In the genomic region with DNA sequence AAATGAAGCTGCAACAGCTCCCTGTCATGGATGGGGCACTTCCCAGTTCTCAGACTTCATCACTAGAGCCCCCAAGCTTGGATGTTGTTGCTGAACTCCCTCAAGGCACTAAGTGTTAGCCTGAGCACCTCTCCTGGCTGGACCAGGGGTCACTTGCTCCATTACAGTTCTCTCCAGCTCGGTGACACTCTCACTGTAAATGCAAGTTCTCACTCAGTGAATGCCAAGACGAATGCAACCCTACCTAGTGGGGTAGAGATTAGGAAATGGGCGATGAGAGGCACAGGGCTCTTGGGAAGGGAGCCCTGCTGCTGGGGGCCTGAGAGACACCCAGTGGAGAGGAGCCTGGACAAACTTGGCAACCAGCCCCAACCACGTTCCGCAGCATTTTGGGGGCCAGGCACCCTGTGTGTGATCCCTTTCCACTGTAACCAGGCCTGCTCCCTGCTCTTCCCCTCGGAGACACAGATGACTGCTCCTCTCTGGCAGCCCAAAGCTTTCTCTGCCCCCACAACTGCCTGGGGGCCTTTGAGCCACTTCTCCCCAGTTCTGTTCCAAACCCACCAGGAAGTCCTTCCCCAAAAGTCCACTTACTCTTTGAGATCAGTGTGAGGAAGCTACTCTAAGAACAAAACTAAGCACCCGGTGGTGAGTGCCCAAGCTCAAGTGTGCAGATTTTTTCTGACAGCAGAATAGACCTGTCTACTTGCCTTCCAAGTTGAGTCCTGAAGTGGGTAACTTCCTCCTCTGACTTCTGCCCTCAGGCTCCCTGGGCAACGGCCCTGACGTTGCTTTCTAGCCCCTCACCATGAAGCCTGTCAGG, we compare ENCODE assay signal across 8 cellular contexts. TPM values are rescaled to one million over a fixed set of nuclear protein-coding genes. Genes with fewer than 3 reads are reported as not detected.
DNase-seq lines count a peak whose midpoint lies in the region; ATAC-seq and TF ChIP-seq lines count a peak whose summit lies in the region.
"Had no signal": no experiment of that assay in that cellular context is flagged by ENCODE, and none has a peak within 500 bp of the region (broad histone marks: within the 10 kb centered on the region; RNA-seq: fewer than 3 reads in every experiment).

No MANE protein-coding gene starts in this region.

- DNase-seq in RPMI7951 (ENCODE audit: low read depth) (peak; percentile 29), brain microvascular endothelial cell (no peak)
- DNase-seq: stimulated activated CD4-positive, alpha-beta T cell treated with anti-CD3 and anti-CD28 coated beads, Interleukin-4, amount 100 ng/mL, for 4 hours had no signal

- no peak for TF ChIP-seq CTCF in HEK293 (tag by site-specific recombination; IDR thresholded peaks at IDR 0.05)
- no peak for TF ChIP-seq CTCF in brain microvascular endothelial cell (IDR thresholded peaks at IDR 0.05; ENCODE audit: low read depth, low read length, missing control alignments)

- H3K27ac ChIP-seq in HEK293 (ENCODE audit: extremely low read depth, low read depth, low read length) (no peak overlapping the region), layer of hippocampus (ENCODE audit: low read depth, low read length) (peak overlapping the region; percentile 54), subcutaneous abdominal adipose tissue (ENCODE audit: low read depth, low read length) (peak overlapping the region; percentile 39), brain microvascular endothelial cell (no peak overlapping the region)

- in situ Hi-C loops in brain microvascular endothelial cell (cut with HindIII; ENCODE audit: low pct_ligation_motif_present, low sequenced_read_pairs), result no loop called here

- no peaks in the 10 kb centered on the region for H3K4me1 ChIP-seq in HEK293 (ENCODE audit: control insufficient read depth, insufficient read depth, low read length)
- H3K4me1 ChIP-seq in subcutaneous abdominal adipose tissue (ENCODE audit: control insufficient read depth in 5 of 5, insufficient read depth in 5 of 5, low read length in 5 of 5), result peaks cover 4 to 61% (median 55%) of the 10 kb centered on the region in 5 donors

- H3K27me3 ChIP-seq in layer of hippocampus (ENCODE audit: control insufficient read depth, insufficient read depth, low read length) (no peaks in the 10 kb centered on the region), subcutaneous abdominal adipose tissue (ENCODE audit: control insufficient read depth in 5 of 5, insufficient read depth in 4 of 5, low read length in 5 of 5) (no peaks in the 10 kb centered on the region), brain microvascular endothelial cell (replicated peaks) (no peaks in the 10 kb centered on the region)

- CTCF ChIA-PET in HEK293 (lab: Yijun Ruan, JAX), result interaction anchor here (0.8 to 5.4 kb wide), 6 partner anchors 19 to 163 kb away, joined by 3 to 35 read pairs (median 4); no protein-coding TSS in a partner anchor

- H3K36me3 ChIP-seq in HEK293 (ENCODE audit: control insufficient read depth in 2 of 2, insufficient read depth in 1 of 2, low read length in 2 of 2) (peaks cover 0 to 25% of the 10 kb centered on the region in 2 experiments; a peak in 1 of 3 replicates), subcutaneous abdominal adipose tissue (ENCODE audit: control insufficient read depth in 5 of 5, insufficient read depth in 5 of 5, low read length in 5 of 5) (peaks cover 4 to 24% (median 18%) of the 10 kb centered on the region in 5 donors), brain microvascular endothelial cell (replicated peaks) (peaks cover 37% of the 10 kb centered on the region)

- POLR2A ChIA-PET in HEK293 (lab: Yijun Ruan, JAX), result interaction anchor here (0.6 to 1.5 kb wide), 3 partner anchors 10 to 81 kb away, joined by 3 to 4 read pairs (median 4); a partner anchor contains a TSS

- H3K9me3 ChIP-seq in HEK293 (ENCODE audit: control insufficient read depth, insufficient read depth, low read depth, low read length) (no peaks in the 10 kb centered on the region), subcutaneous abdominal adipose tissue (ENCODE audit: control insufficient read depth in 5 of 5, low read length in 5 of 5) (no peaks in the 10 kb centered on the region)

- ATAC-seq in HG02588 (IDR thresholded peaks at IDR 0.05; ENCODE audit: unreplicated experiment), result no peak
- no peak for ATAC-seq in HG02885 (IDR thresholded peaks at IDR 0.05; ENCODE audit: poor library complexity, unreplicated experiment)

- no peak overlapping the region for H3K9ac ChIP-seq in subcutaneous abdominal adipose tissue (ENCODE audit: low read length in 5 of 5)

- H3K4me3 ChIP-seq in HEK293 (ENCODE audit: low read depth, low read length), result no peak overlapping the region
- H3K4me3 ChIP-seq in subcutaneous abdominal adipose tissue (ENCODE audit: low read depth in 1 of 5, low read length in 5 of 5), result no peak overlapping the region
- no peak overlapping the region for H3K4me3 ChIP-seq in brain microvascular endothelial cell (ENCODE audit: low read depth, low read length)

TF ChIP-seq in HEK293, 187 proteins besides CTCF, POLR2A, EP300 and RAD21:
- no peak for TF ChIP-seq ZNF426 (tag by site-specific recombination; IDR thresholded peaks at IDR 0.05)
- TF ChIP-seq ZIC2 (tag by site-specific recombination; IDR thresholded peaks at IDR 0.05), result 0 out of 2 replicates have a peak, but pooled peaks have one; percentile 3
- TF ChIP-seq, protein P1, sequence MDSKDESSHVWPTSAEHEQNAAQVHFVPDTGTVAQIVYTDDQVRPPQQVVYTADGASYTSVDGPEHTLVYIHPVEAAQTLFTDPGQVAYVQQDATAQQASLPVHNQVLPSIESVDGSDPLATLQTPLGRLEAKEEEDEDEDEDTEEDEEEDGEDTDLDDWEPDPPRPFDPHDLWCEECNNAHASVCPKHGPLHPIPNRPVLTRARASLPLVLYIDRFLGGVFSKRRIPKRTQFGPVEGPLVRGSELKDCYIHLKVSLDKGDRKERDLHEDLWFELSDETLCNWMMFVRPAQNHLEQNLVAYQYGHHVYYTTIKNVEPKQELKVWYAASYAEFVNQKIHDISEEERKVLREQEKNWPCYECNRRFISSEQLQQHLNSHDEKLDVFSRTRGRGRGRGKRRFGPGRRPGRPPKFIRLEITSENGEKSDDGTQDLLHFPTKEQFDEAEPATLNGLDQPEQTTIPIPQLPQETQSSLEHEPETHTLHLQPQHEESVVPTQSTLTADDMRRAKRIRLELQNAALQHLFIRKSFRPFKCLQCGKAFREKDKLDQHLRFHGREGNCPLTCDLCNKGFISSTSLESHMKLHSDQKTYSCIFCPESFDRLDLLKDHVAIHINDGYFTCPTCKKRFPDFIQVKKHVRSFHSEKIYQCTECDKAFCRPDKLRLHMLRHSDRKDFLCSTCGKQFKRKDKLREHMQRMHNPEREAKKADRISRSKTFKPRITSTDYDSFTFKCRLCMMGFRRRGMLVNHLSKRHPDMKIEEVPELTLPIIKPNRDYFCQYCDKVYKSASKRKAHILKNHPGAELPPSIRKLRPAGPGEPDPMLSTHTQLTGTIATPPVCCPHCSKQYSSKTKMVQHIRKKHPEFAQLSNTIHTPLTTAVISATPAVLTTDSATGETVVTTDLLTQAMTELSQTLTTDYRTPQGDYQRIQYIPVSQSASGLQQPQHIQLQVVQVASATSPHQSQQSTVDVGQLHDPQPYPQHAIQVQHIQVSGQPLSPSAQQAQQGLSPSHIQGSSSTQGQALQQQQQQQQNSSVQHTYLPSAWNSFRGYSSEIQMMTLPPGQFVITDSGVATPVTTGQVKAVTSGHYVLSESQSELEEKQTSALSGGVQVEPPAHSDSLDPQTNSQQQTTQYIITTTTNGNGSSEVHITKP (tag by site-specific recombination; IDR thresholded peaks at IDR 0.05), result peak; percentile 26
- 0 out of 2 replicates have a peak, but pooled peaks have one; percentile 9 for TF ChIP-seq GLIS2 (tag by site-specific recombination; IDR thresholded peaks at IDR 0.05)
- no peak for TF ChIP-seq BCL11B (tag by site-specific recombination; IDR thresholded peaks at IDR 0.05; ENCODE audit: low read depth)
- no peak for TF ChIP-seq RBAK (tag by site-specific recombination; IDR thresholded peaks at IDR 0.05)

RNA-seq across cellular contexts. Expression of a gene that starts 8.0 kb away (rescaled TPM):
- total RNA-seq in RPMI7951 (2014; rRNA removed; shearing (Covaris generic)), result 0.88 and 1.7 TPM in 2 replicates

RNA-seq across cellular contexts. Expression of a gene that starts 43.8 kb away (rescaled TPM):
- total RNA-seq in RPMI7951 (2014; rRNA removed; shearing (Covaris generic)), result 173 and 232 TPM in 2 replicates

Comparison
In these comparisons a context has a peak if more than half of its experiments do, and no peak if none do; other contexts are left out.
1. H3K27ac ChIP-seq: peak in layer of hippocampus (single experiment) and subcutaneous abdominal adipose tissue (single experiment); none in HEK293 (single experiment) and brain microvascular endothelial cell (single experiment).